1 cellular context compared by ENCODE assay signal in the genomic region with DNA sequence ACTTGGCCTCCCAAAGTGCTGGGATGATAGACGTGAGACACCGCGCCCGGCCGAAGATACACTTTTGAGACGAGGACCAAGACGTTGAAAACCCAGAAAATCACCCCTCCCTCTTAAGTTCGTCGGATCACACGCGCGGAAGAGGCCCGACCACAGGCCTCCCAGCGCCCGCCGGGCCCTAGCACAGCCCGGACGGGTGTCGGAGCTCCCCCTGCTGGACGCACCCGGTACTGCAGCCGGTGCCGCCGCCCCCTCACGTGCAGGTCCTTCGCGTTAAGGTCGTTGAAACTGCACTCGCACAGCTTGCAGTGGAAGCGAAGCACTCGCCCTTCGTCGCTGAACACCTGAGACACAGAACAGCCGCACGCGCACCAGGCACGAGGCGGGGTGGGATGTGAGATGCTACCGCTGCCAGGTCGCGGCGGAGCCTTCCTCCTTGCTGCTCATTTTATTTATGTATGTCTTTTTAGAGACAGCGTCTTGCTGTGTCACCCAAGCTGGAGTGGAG.
A peak's percentile ranks its signal among the peaks of the same experiment; 100 is the strongest.
TF ChIP-seq lines count a peak whose summit lies in the region.

No MANE protein-coding gene starts in this region.

TF ChIP-seq in endothelial cell of umbilical vein, 7 proteins besides CTCF, POLR2A, EP300 and RAD21:
- TF ChIP-seq, protein P1, sequence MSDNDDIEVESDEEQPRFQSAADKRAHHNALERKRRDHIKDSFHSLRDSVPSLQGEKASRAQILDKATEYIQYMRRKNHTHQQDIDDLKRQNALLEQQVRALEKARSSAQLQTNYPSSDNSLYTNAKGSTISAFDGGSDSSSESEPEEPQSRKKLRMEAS (IDR thresholded peaks at IDR 0.05; ENCODE audit: insufficient read depth, insufficient read length): peak; percentile 31
- TF ChIP-seq GATA2 (IDR thresholded peaks at IDR 0.05; ENCODE audit: insufficient read depth, insufficient read length, low read depth, low read length): no peak
